ENCODE assay signal across 1 cellular context in genomic region chr5:136211282-136211681, GRCh38.
TF ChIP-seq lines count a peak whose summit lies in the region.

No MANE protein-coding gene starts in this region.

TF ChIP-seq in GM23338, 12 proteins besides CTCF, POLR2A, EP300 and RAD21 (continued from another document):
- no peak for TF ChIP-seq ZNF114 (CRISPR knock-in tag; IDR thresholded peaks at IDR 0.05)
